10 cellular contexts compared by ENCODE assay signal in the genomic region with DNA sequence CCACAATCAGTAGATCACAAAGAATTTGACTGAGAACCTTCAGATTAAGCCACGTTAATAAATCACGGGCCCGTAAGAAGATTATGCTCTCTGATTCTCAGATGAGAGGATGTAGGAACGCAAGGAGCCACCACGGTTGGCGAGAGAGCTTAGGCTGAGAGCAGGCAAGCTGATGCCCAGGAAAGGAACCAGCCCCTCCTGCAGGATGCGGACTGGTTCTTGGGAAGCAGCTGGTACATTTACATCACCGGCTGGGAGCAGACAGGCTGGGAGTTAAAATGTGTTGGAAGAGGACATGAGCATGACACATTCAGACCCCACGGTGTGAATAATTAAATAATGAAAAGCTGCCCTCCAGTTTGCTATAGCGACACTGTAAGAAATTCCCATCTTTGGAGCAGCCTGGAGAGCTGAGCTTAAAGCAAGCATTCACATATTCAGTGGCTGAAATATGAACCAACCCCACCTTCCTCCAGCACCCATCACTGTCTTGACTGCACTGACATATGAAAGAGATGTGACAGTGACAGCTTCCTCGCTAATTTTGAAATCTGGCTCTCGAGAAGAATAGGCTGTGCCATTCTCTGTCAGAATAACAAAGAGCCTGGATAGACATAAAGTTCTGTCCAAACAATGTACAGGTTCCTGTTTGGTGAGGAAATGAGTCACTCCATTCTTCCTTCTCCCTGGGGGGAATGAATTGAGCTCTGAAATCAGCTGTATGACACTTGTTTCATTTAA. TPM values are rescaled to one million over a fixed set of nuclear protein-coding genes. Genes with fewer than 3 reads are reported as not detected.
DNase-seq lines count a peak whose midpoint lies in the region; ATAC-seq and TF ChIP-seq lines count a peak whose summit lies in the region.
"Had no signal": no experiment of that assay in that cellular context is flagged by ENCODE, and none has a peak within 500 bp of the region (broad histone marks: within the 10 kb centered on the region; RNA-seq: fewer than 3 reads in every experiment).

No MANE protein-coding gene starts in this region.

- H3K9me3 Mint-ChIP-seq in nephron: peaks cover 2% of the 10 kb centered on the region
- no peaks in the 10 kb centered on the region for H3K9me3 Mint-ChIP-seq in Calu3 (ENCODE audit: low read depth, unreplicated experiment)

- peak overlapping the region in 52 of 59 donors; percentile 7 to 87 (median 74) for H3K27ac ChIP-seq in dorsolateral prefrontal cortex

- intact Hi-C loops in dorsolateral prefrontal cortex (cut with DNase I): loop anchor here in 1 of 2 donors (5.0 kb wide), 1 partner anchor 139 kb away; no protein-coding TSS in a partner anchor
- intact Hi-C loops in Calu3 (cut with micrococcal nuclease; ENCODE audit: unreplicated experiment): no loop called here

- H3K27ac Mint-ChIP-seq in nephron (peak overlapping the region in 2 of 3 experiments; percentile 39 to 62), Calu3 (ENCODE audit: unreplicated experiment) (no peak overlapping the region)

- CTCF ChIA-PET in Calu3 (lab: Charles Lee): no interaction called here

- H3K4me3 Mint-ChIP-seq in nephron (no peak overlapping the region), Calu3 (ENCODE audit: low read depth, unreplicated experiment) (no peak overlapping the region)

- peak overlapping the region in 58 of 59 donors; percentile 27 to 73 (median 54) for H3K4me3 ChIP-seq in dorsolateral prefrontal cortex

- BruUV-seq in Calu3 (replicated peaks; lab: Mats Ljungman, UMichigan): no TSS peak

- peaks cover 29% of the 10 kb centered on the region for H3K4me1 Mint-ChIP-seq in nephron
- peaks cover 9% of the 10 kb centered on the region for H3K4me1 Mint-ChIP-seq in Calu3 (ENCODE audit: low read depth, unreplicated experiment)

- H3K36me3 Mint-ChIP-seq in nephron (ENCODE audit: low read depth) (no peaks in the 10 kb centered on the region), Calu3 (ENCODE audit: insufficient read depth, unreplicated experiment) (no peaks in the 10 kb centered on the region)

- no peak for TF ChIP-seq CTCF in dorsolateral prefrontal cortex (IDR thresholded peaks at IDR 0.05 in 54 of 56, conservative IDR thresholded peaks at IDR 0.05 in 2 of 56; ENCODE audit: low read depth in 1 of 56, partially characterized antibody in 56 of 56)
- no peak for TF ChIP-seq CTCF in nephron (IDR thresholded peaks at IDR 0.05; ENCODE audit: unreplicated experiment in 3 of 3)
- TF ChIP-seq CTCF in Calu3 (IDR thresholded peaks at IDR 0.05; ENCODE audit: unreplicated experiment): no peak

- ATAC-seq in HG03378 (IDR thresholded peaks at IDR 0.05; ENCODE audit: unreplicated experiment) (no peak), HG03175 (IDR thresholded peaks at IDR 0.05; ENCODE audit: unreplicated experiment) (no peak), GM19351 (IDR thresholded peaks at IDR 0.05; ENCODE audit: unreplicated experiment) (no peak)

- peak; percentile 71 for DNase-seq in ELR (ENCODE audit: low read depth)
- DNase-seq in NCI-H69 (lab: John Stamatoyannopoulos, UW): peak; percentile 86
- DNase-seq in dorsolateral prefrontal cortex: peak; percentile 31 to 90 (median 83)
- DNase-seq in Calu3: no peak
- DNase-seq: activated gamma-delta T cell, kidney had no signal

- H3K27me3 Mint-ChIP-seq in nephron (ENCODE audit: low read depth) (peaks cover 4% of the 10 kb centered on the region), Calu3 (ENCODE audit: unreplicated experiment) (no peaks in the 10 kb centered on the region)

- no peaks in the 10 kb centered on the region for H3K27me3 ChIP-seq in dorsolateral prefrontal cortex

RNA-seq across cellular contexts. Expression of a gene that starts 33.1 kb away (rescaled TPM):
- 10 to 100 TPM; 16.5 to 71.2 (median 43.8) TPM for total RNA-seq in dorsolateral prefrontal cortex
- total RNA-seq in Calu3 (2022): 4.2 and 4.3 TPM in 2 replicates
